34 cellular contexts compared by ENCODE assay signal in the genomic region with DNA sequence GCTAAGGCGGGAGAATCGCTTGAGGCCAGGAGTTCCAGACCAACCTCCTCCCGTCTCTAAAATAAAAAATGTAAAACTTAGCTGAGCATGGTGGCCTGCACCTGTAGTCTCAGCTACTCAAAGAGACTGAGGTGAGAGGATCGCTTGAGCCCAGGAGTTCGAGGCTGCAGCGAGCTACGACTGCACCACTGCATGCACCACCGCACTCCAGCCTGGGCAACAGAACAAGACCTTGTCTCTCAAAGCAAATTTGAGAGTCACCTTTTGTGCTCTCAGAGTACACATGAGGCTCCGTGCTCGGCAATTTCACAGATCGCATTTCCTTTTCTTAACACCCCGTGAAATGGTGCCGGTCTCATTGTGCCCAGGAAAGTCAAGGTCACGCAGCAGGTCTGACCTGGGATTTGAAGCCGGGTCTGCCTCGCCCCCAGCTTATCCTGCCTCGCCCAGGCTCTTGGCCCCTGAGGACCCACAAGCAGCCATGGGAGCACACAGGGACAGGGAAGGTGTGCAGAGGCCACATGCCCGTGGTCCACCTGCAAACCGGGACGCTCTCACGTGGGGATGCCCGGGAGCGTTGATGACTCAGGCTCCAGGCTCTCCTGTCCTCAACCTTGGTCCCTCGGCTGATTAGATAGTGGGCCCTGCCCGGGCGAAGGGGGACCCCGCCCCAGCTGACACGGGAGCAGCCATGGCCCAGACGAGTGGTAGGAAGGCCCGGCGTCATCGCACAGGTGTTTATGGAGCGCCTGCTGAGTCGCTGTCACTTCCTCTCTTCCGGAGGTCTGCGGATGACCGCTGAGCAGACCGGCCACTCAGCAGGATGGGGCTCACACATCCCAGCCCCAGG. TPM values are rescaled to one million over a fixed set of nuclear protein-coding genes. Genes with fewer than 3 reads are reported as not detected.
A peak's percentile ranks its signal among the peaks of the same experiment; 100 is the strongest.
DNase-seq lines count a peak whose midpoint lies in the region; ATAC-seq, FAIRE-seq and TF ChIP-seq lines count a peak whose summit lies in the region.
"Had no signal": no experiment of that assay in that cellular context is flagged by ENCODE, and none has a peak within 500 bp of the region (broad histone marks: within the 10 kb centered on the region; RNA-seq: fewer than 3 reads in every experiment).

No MANE protein-coding gene starts in this region.

- H4K8ac ChIP-seq in H1 (ENCODE audit: extremely low read depth, insufficient read depth, low read length) = peak overlapping the region; percentile 74; the same call in 1 of the 2 replicates
- H4K8ac ChIP-seq in neuronal stem cell (ENCODE audit: low read depth, low read length) = no peak overlapping the region

- H3K23me2 ChIP-seq in H1 (ENCODE audit: low read depth, low read length) = peaks cover 12% of the 10 kb centered on the region; the same call in 1 of the 2 replicates

- TF ChIP-seq RAD21 in H1 (IDR thresholded peaks at IDR 0.05 in 1 of 2, conservative IDR thresholded peaks at IDR 0.05 in 1 of 2; ENCODE audit: low read depth in 2 of 2, low read length in 2 of 2) = no peak

- H2BK120ac ChIP-seq in H1 (replicated peaks; ENCODE audit: low read depth, low read length) (no peak overlapping the region), neuronal stem cell (ENCODE audit: low read depth, low read length) (no peak overlapping the region)

- H3K9me2 ChIP-seq in DOHH2 (replicated peaks; ENCODE audit: control insufficient read depth, low read length) = no peaks in the 10 kb centered on the region
- H3K9me2 ChIP-seq in PC-3 (replicated peaks; ENCODE audit: low read length) = no peaks in the 10 kb centered on the region

- H3K56ac ChIP-seq in H1 (replicated peaks; ENCODE audit: insufficient read length, low read depth, low read length) = no peak overlapping the region

- no peaks in the 10 kb centered on the region for H3K4me1 Mint-ChIP-seq in osteocyte (ENCODE audit: unreplicated experiment)

- H3K18ac ChIP-seq in H1 (ENCODE audit: extremely low read depth, low read length) = no peak overlapping the region
- H3K18ac ChIP-seq in neuronal stem cell (ENCODE audit: low read length) = peak overlapping the region; percentile 21

- TF ChIP-seq CTCF in DOHH2 (IDR thresholded peaks at IDR 0.05; ENCODE audit: low read depth, low read length, poor library complexity, severe bottlenecking) (no peak), PC-3 (conservative IDR thresholded peaks at IDR 0.05; ENCODE audit: low read depth, low read length) (no peak), H1 (IDR thresholded peaks at IDR 0.05; ENCODE audit: control extremely low read depth in 1 of 3, insufficient read depth in 1 of 3, low read depth in 1 of 3, low read length in 3 of 3) (no peak), osteocyte (IDR thresholded peaks at IDR 0.05) (no peak)

- H3K4ac ChIP-seq in H1 (replicated peaks; ENCODE audit: insufficient read length, low read depth, low read length) = no peak overlapping the region
- H3K4ac ChIP-seq in neuronal stem cell (ENCODE audit: low read length) = no peak overlapping the region

- 0 out of 2 replicates have a peak overlapping the region, but pooled peaks have one; percentile 44 for H2BK12ac ChIP-seq in H1 (ENCODE audit: low read depth, low read length)
- no peak overlapping the region for H2BK12ac ChIP-seq in neuronal stem cell (ENCODE audit: low read length)

- H2BK15ac ChIP-seq in H1 (ENCODE audit: low read length) (no peak overlapping the region), neuronal stem cell (ENCODE audit: low read length) (no peak overlapping the region)

- POLR2A ChIA-PET in PC-3 (lab: Charles Lee; ENCODE audit: unreplicated experiment) = no interaction called here
- POLR2A ChIA-PET in H1 (lab: Charles Lee; ENCODE audit: partially characterized antibody) = interaction anchor here (0.6 to 3.0 kb wide), 4 partner anchors 10 to 187 kb away, joined by 3 to 18 read pairs (median 4); a partner anchor contains a TSS

- H2AK5ac ChIP-seq in H1 (ENCODE audit: low read depth, low read length) (no peak overlapping the region), neuronal stem cell (ENCODE audit: low read depth, low read length) (peak overlapping the region; percentile 56)

- no peak overlapping the region for H3K23ac ChIP-seq in H1 (ENCODE audit: insufficient read length)
- no peak overlapping the region for H3K23ac ChIP-seq in neuronal stem cell (ENCODE audit: low read depth, low read length, poor library complexity)

- WGBS in H1 (ENCODE audit: extremely low coverage in 1 of 2, insufficient coverage in 1 of 2, insufficient read length in 1 of 2, insufficient replicate concordance in 2 of 2, low coverage in 1 of 2, low lambda C conversion rate in 2 of 2, missing lambda C conversion rate in 1 of 2), 2 experiments = 87% methylated on average over 37 of the region's 38 CpGs; no CpG with 5 or more reads in 1 of the 2 experiments
- no CpG with 5 or more reads among the region's 38 CpGs for WGBS in neuronal stem cell (ENCODE audit: extremely low coverage in 2 of 2, insufficient read length in 2 of 2, insufficient replicate concordance in 1 of 2), 2 donors

- no peak for ATAC-seq in PC-3
- no peak for ATAC-seq in GM19324 (IDR thresholded peaks at IDR 0.05; ENCODE audit: low FRiP score, unreplicated experiment)
- ATAC-seq in HG03135 (IDR thresholded peaks at IDR 0.05; ENCODE audit: unreplicated experiment) = no peak
- ATAC-seq: effector memory CD8-positive, alpha-beta T cell; esophagus mucosa; heart right ventricle; left cardiac atrium; stimulated activated naive B cell treated with anti-CD40 and anti-IgM and Interleukin-4, amounts not matched to agents 10 μg/mL and 1 μg/mL and 100 μg/mL, for 72 hours had no signal

- H3K4me1 ChIP-seq in DOHH2 (ENCODE audit: control insufficient read depth, low read length) (peaks cover 42% of the 10 kb centered on the region), PC-3 (ENCODE audit: insufficient read depth, low read length) (no peaks in the 10 kb centered on the region), H1 (replicated peaks in 1 of 4; ENCODE audit: control insufficient read depth in 3 of 4, insufficient read depth in 4 of 4, low read length in 3 of 4) (peaks cover 0 to 7% (median 5%) of the 10 kb centered on the region in 4 experiments; a peak in 6 of 7 replicates), neuronal stem cell (ENCODE audit: control insufficient read depth in 2 of 2, insufficient read depth in 1 of 2, low read depth in 1 of 2, low read length in 2 of 2) (peaks cover 2 to 6% of the 10 kb centered on the region in 2 donors)
- H3K4me1 ChIP-seq: breast epithelium, HAP-1, sigmoid colon, suprapubic skin had no signal

- H4K91ac ChIP-seq in H1 (replicated peaks; ENCODE audit: insufficient read length, low read length) (no peak overlapping the region), neuronal stem cell (ENCODE audit: low read depth, low read length, poor library complexity) (no peak overlapping the region)

- H3K9ac ChIP-seq in PC-3 (ENCODE audit: low read length) (no peak overlapping the region), H1 (replicated peaks in 1 of 4; ENCODE audit: extremely low read depth in 1 of 4, low read depth in 3 of 4, low read length in 3 of 4) (no peak overlapping the region; a peak in 1 of 7 replicates), neuronal stem cell (ENCODE audit: low read depth, low read length, poor library complexity) (no peak overlapping the region)

- peak overlapping the region; percentile 59 for H3K4me3 ChIP-seq in DOHH2 (ENCODE audit: low read length)
- no peak overlapping the region for H3K4me3 ChIP-seq in PC-3 (ENCODE audit: low read length)
- H3K4me3 ChIP-seq in H1 (ENCODE audit: extremely low read depth in 1 of 4, insufficient read depth in 2 of 4, low read depth in 3 of 4, low read length in 4 of 4) = no peak overlapping the region
- no peak overlapping the region for H3K4me3 ChIP-seq in neuronal stem cell (ENCODE audit: low read length in 2 of 2)
- H3K4me3 ChIP-seq: HAP-1, heart right ventricle, sigmoid colon, suprapubic skin had no signal

- no peaks in the 10 kb centered on the region for H3K36me3 Mint-ChIP-seq in osteocyte (ENCODE audit: unreplicated experiment)
- H3K36me3 Mint-ChIP-seq: activated CD4-positive, alpha-beta memory T cell treated with anti-CD3 and anti-CD28 coated beads for 36 hours; CD14-positive monocyte; IgD-negative memory B cell; stimulated activated naive B cell treated with anti-CD40 and anti-IgM and Interleukin-4, amounts not matched to agents 10 μg/mL and 1 μg/mL and 100 μg/mL, for 72 hours had no signal

- TF ChIP-seq POLR2A in H1 (IDR thresholded peaks at IDR 0.05; ENCODE audit: control extremely low read depth in 1 of 2, low read depth in 2 of 2, low read length in 2 of 2) = no peak

- no peak overlapping the region for H3K14ac ChIP-seq in H1 (ENCODE audit: insufficient read length)
- no peak overlapping the region for H3K14ac ChIP-seq in neuronal stem cell (ENCODE audit: low read length)

- H3K9me3 ChIP-seq in DOHH2 (ENCODE audit: control insufficient read depth, insufficient read depth, low read length) = no peaks in the 10 kb centered on the region
- no peaks in the 10 kb centered on the region for H3K9me3 ChIP-seq in PC-3 (ENCODE audit: low read length)
- no peaks in the 10 kb centered on the region for H3K9me3 ChIP-seq in H1 (ENCODE audit: insufficient read depth in 2 of 2, low read depth in 1 of 2, low read length in 1 of 2)
- H3K9me3 ChIP-seq in neuronal stem cell (replicated peaks in 1 of 2; ENCODE audit: control insufficient read depth in 2 of 2, insufficient read depth in 1 of 2, low read depth in 1 of 2, low read length in 2 of 2) = no peaks in the 10 kb centered on the region
- H3K9me3 ChIP-seq: breast epithelium, HAP-1, heart right ventricle, sigmoid colon, suprapubic skin had no signal

- H3K79me1 ChIP-seq in H1 (ENCODE audit: low read depth, low read length) (no peaks in the 10 kb centered on the region), neuronal stem cell (ENCODE audit: low read depth, low read length) (no peaks in the 10 kb centered on the region)

- H2BK5ac ChIP-seq in H1 (ENCODE audit: low read depth, low read length) (no peak overlapping the region), neuronal stem cell (ENCODE audit: low read length) (no peak overlapping the region)

- intact Hi-C loops in PC-3 (cut with micrococcal nuclease) = no loop called here

- peak overlapping the region; percentile 61 for H3K4me2 ChIP-seq in DOHH2 (ENCODE audit: low read length)
- peak overlapping the region; percentile 97; the same call in 1 of the 2 replicates for H3K4me2 ChIP-seq in PC-3 (ENCODE audit: low read length)
- peak overlapping the region in 1 of 2 experiments; percentile 46; a peak in 1 of 4 replicates for H3K4me2 ChIP-seq in H1 (ENCODE audit: insufficient read depth in 1 of 2, low read depth in 2 of 2, low read length in 2 of 2)
- H3K4me2 ChIP-seq in neuronal stem cell (ENCODE audit: insufficient read depth, low read length, poor library complexity, severe bottlenecking) = no peak overlapping the region

- no peak overlapping the region for H3K27ac Mint-ChIP-seq in osteocyte (ENCODE audit: unreplicated experiment)
- H3K27ac Mint-ChIP-seq: activated CD4-positive, alpha-beta memory T cell treated with anti-CD3 and anti-CD28 coated beads for 36 hours; activated naive CD4-positive, alpha-beta T cell treated with anti-CD3 and anti-CD28 coated beads for 36 hours; activated T-helper 1 cell treated with anti-CD3 and anti-CD28 coated beads, Interleukin-12 subunit alpha, Interleukin-12 subunit beta, Interleukin-2, Interleukin-4 antibody, amounts not matched to agents 30 ng/mL and 10 ng/mL and 1 ng/mL, durations not matched to agents 14 hours and 24 hours and 36 hours; CD14-positive monocyte; effector memory CD8-positive, alpha-beta T cell; IgD-negative memory B cell; progenitor cell of endocrine pancreas; stimulated activated naive B cell treated with anti-CD40 and anti-IgM and Interleukin-4, amounts not matched to agents 10 μg/mL and 1 μg/mL and 100 μg/mL, for 72 hours had no signal

- peaks cover 9% of the 10 kb centered on the region for H3K27me3 Mint-ChIP-seq in osteocyte (ENCODE audit: unreplicated experiment)
- H3K27me3 Mint-ChIP-seq: effector memory CD8-positive, alpha-beta T cell had no signal

- H4K5ac ChIP-seq in H1 (ENCODE audit: insufficient read length, low read depth, low read length) = peak overlapping the region; percentile 27

- CTCF ChIA-PET in PC-3 (lab: Charles Lee) = no interaction called here
- CTCF ChIA-PET in H1 (lab: Charles Lee; ENCODE audit: partially characterized antibody) = interaction anchor here (0.6 to 8.4 kb wide), 7 partner anchors 10 to 1520 kb away, joined by 3 to 97 read pairs (median 3); no protein-coding TSS in a partner anchor

- peak overlapping the region; percentile 9; the same call in 1 of the 2 replicates for H2BK20ac ChIP-seq in H1 (ENCODE audit: low read length)

- no peak for TF ChIP-seq EP300 in H1 (IDR thresholded peaks at IDR 0.05; ENCODE audit: borderline replicate concordance in 1 of 2, low read depth in 2 of 2, low read length in 2 of 2)

- H3K27ac ChIP-seq in DOHH2 (ENCODE audit: low read depth, low read length) (peak overlapping the region; percentile 82), PC-3 (ENCODE audit: low read length) (no peak overlapping the region), H1 (ENCODE audit: low read depth, low read length) (no peak overlapping the region), neuronal stem cell (replicated peaks; ENCODE audit: low read length) (no peak overlapping the region)
- H3K27ac ChIP-seq: breast epithelium, heart right ventricle, sigmoid colon, suprapubic skin had no signal

- H3K4me3 Mint-ChIP-seq in osteocyte (ENCODE audit: unreplicated experiment) = no peak overlapping the region
- H3K4me3 Mint-ChIP-seq: activated CD4-positive, alpha-beta memory T cell treated with anti-CD3 and anti-CD28 coated beads for 36 hours; activated naive CD4-positive, alpha-beta T cell treated with anti-CD3 and anti-CD28 coated beads for 36 hours; activated T-helper 1 cell treated with anti-CD3 and anti-CD28 coated beads, Interleukin-12 subunit alpha, Interleukin-12 subunit beta, Interleukin-2, Interleukin-4 antibody, amounts not matched to agents 30 ng/mL and 10 ng/mL and 1 ng/mL, durations not matched to agents 14 hours and 24 hours and 36 hours; CD14-positive monocyte; effector memory CD8-positive, alpha-beta T cell had no signal

- H3K79me2 ChIP-seq in DOHH2 (ENCODE audit: control insufficient read depth, low read length) (no peaks in the 10 kb centered on the region), PC-3 (ENCODE audit: low read length) (no peaks in the 10 kb centered on the region), H1 (ENCODE audit: control insufficient read depth in 1 of 2, insufficient read depth in 2 of 2, low read length in 2 of 2) (no peaks in the 10 kb centered on the region)

- H3K36me3 ChIP-seq in DOHH2 (ENCODE audit: control insufficient read depth, low read length) (no peaks in the 10 kb centered on the region), PC-3 (ENCODE audit: low read depth, low read length) (no peaks in the 10 kb centered on the region), H1 (ENCODE audit: control insufficient read depth in 2 of 4, insufficient read depth in 4 of 4, low read length in 3 of 4) (no peaks in the 10 kb centered on the region), neuronal stem cell (replicated peaks in 1 of 2; ENCODE audit: control insufficient read depth in 2 of 2, insufficient read depth in 2 of 2, low read length in 2 of 2) (no peaks in the 10 kb centered on the region)
- H3K36me3 ChIP-seq: breast epithelium, HAP-1, heart right ventricle, sigmoid colon, suprapubic skin had no signal

- DNase-seq in PC-3 (no peak), H1 (ENCODE audit: low read depth in 1 of 2, low spot score in 2 of 2) (no peak), neuronal stem cell (ENCODE audit: low spot score) (no peak), osteocyte (ENCODE audit: extremely low spot score, unreplicated experiment) (no peak), LoVo (ENCODE audit: low spot score) (no peak)
- DNase-seq: activated CD4-positive, alpha-beta memory T cell treated with anti-CD3 and anti-CD28 coated beads for 36 hours; activated CD8-positive, alpha-beta memory T cell treated with anti-CD3 and anti-CD28 coated beads, Interleukin-2, amount 50 U/mL, for 4 hours; activated naive CD4-positive, alpha-beta T cell treated with anti-CD3 and anti-CD28 coated beads for 36 hours; amygdala; effector memory CD8-positive, alpha-beta T cell; EL; foreskin fibroblast; heart right ventricle; left cardiac atrium; NCI-H2107; NCI-H446 treated with DMSO at 0.1 percent for 48 hours; sigmoid colon; stimulated activated naive B cell treated with anti-CD40 and anti-IgM and Interleukin-4, amounts not matched to agents 10 μg/mL and 1 μg/mL and 100 μg/mL, for 72 hours had no signal

- FAIRE-seq in H1 (lab: Jason Lieb, UNC) = no peak
- FAIRE-seq: D721Med, GM12892 had no signal

- BruUV-seq in PC-3 (replicated peaks; lab: Mats Ljungman, UMichigan) = no TSS peak

- H3K9me3 Mint-ChIP-seq in osteocyte (ENCODE audit: unreplicated experiment) = no peaks in the 10 kb centered on the region
- H3K9me3 Mint-ChIP-seq: activated CD4-positive, alpha-beta memory T cell treated with anti-CD3 and anti-CD28 coated beads for 36 hours; activated naive CD4-positive, alpha-beta T cell treated with anti-CD3 and anti-CD28 coated beads for 36 hours; activated T-helper 1 cell treated with anti-CD3 and anti-CD28 coated beads, Interleukin-12 subunit alpha, Interleukin-12 subunit beta, Interleukin-2, Interleukin-4 antibody, amounts not matched to agents 30 ng/mL and 10 ng/mL and 1 ng/mL, durations not matched to agents 14 hours and 24 hours and 36 hours; effector memory CD8-positive, alpha-beta T cell; IgD-negative memory B cell had no signal

- H4K20me1 ChIP-seq in DOHH2 (ENCODE audit: control insufficient read depth, insufficient read depth, low read depth, low read length) = no peaks in the 10 kb centered on the region
- H4K20me1 ChIP-seq in PC-3 (ENCODE audit: low read length) = no peaks in the 10 kb centered on the region
- peaks cover 0 to 3% of the 10 kb centered on the region in 2 experiments for H4K20me1 ChIP-seq in H1 (replicated peaks in 1 of 2; ENCODE audit: control insufficient read depth in 1 of 2, insufficient read depth in 2 of 2, low read length in 2 of 2)

- H2AFZ ChIP-seq in PC-3 (ENCODE audit: low read length) (no peak overlapping the region), H1 (ENCODE audit: low read length) (no peak overlapping the region), neuronal stem cell (ENCODE audit: low read length) (no peak overlapping the region)

- H3K27me3 ChIP-seq in DOHH2 (ENCODE audit: control insufficient read depth, low read length) (no peaks in the 10 kb centered on the region), PC-3 (ENCODE audit: low read length) (no peaks in the 10 kb centered on the region), H1 (replicated peaks in 1 of 4; ENCODE audit: control insufficient read depth in 3 of 4, extremely low read depth in 1 of 4, insufficient read depth in 3 of 4, low read length in 3 of 4) (0 out of 7 replicates have a peak, but pooled peaks cover 0 to 4% (median 0%) of the 10 kb centered on the region in 4 experiments), neuronal stem cell (ENCODE audit: control insufficient read depth in 3 of 3, insufficient read depth in 3 of 3, low read depth in 1 of 3, low read length in 3 of 3) (peaks cover 0 to 30% (median 2%) of the 10 kb centered on the region in 3 experiments)

- H3F3A ChIP-seq in DOHH2 (ENCODE audit: control insufficient read depth, insufficient read depth) (peaks cover 12% of the 10 kb centered on the region), PC-3 (ENCODE audit: low read length, unreplicated experiment) (no peaks in the 10 kb centered on the region)

RNA-seq across cellular contexts. Expression of a gene that starts 1.1 kb away (rescaled TPM):
- total RNA-seq in PC-3 (2014; rRNA removed) = 0.36 and 0.69 TPM in 2 replicates
- total RNA-seq in H1 (2021; fragmentation: NEBNext Ultra II Directional; extraction: Animal tissue kit (Norgen Biotek cat#: 25700)) = 3.3 and 3.8 TPM in 2 replicates
- 4.5 and 7.4 TPM in 2 replicates for polyA plus RNA-seq in H1 (2011; rRNA removed)
- polyA plus RNA-seq in H1 (2011; cell fraction: cytosol; rRNA removed) = 8.6 TPM
- 5.1 TPM for polyA plus RNA-seq in H1 (2011; cell fraction: nucleus; rRNA removed)
- polyA plus RNA-seq in H1 (2012, experiment 1 of 2) = 5.1 to 7.6 TPM (median 7.3 TPM) in 4 replicates
- polyA plus RNA-seq in H1 (2012, experiment 2 of 2) = 9.2 TPM
- polyA plus RNA-seq in H1 (2013, experiment 1 of 2) = 9.3 TPM
- polyA plus RNA-seq in H1 (2013, experiment 2 of 2) = 8.5 TPM
- polyA minus RNA-seq in H1 (2011; rRNA and poly(A)+ RNA removed) = 1.1 and 3.4 TPM in 2 replicates
- not detected for polyA minus RNA-seq in H1 (2011; cell fraction: cytosol; rRNA and poly(A)+ RNA removed)
- polyA minus RNA-seq in H1 (2011; cell fraction: nucleus; rRNA and poly(A)+ RNA removed) = 2.8 TPM
- 1.5 TPM for polyA plus RNA-seq in neuronal stem cell (2013, experiment 1 of 2)
- polyA plus RNA-seq in neuronal stem cell (2013, experiment 2 of 2) = 1.3 TPM
- not detected in 2 replicates for total RNA-seq in osteocyte
- total RNA-seq: activated CD4-positive, alpha-beta memory T cell treated with anti-CD3 and anti-CD28 coated beads for 36 hours; activated T-helper 1 cell treated with anti-CD3 and anti-CD28 coated beads, Interleukin-12 subunit alpha, Interleukin-12 subunit beta, Interleukin-2, Interleukin-4 antibody, amounts not matched to agents 30 ng/mL and 10 ng/mL and 1 ng/mL, durations not matched to agents 14 hours and 24 hours and 36 hours; esophagus mucosa; heart right ventricle; left cardiac atrium; lung microvascular endothelial cell; MCF 10A; sigmoid colon; urinary bladder had no signal
- polyA plus RNA-seq: heart right ventricle, IgD-negative memory B cell, urinary bladder had no signal

RNA-seq across cellular contexts. Expression of a gene that starts 1.8 kb away (rescaled TPM):
- total RNA-seq in PC-3 (2014; rRNA removed) (not detected in 2 replicates), osteocyte (not detected in 2 replicates)
- total RNA-seq in H1 (2021; fragmentation: NEBNext Ultra II Directional; extraction: Animal tissue kit (Norgen Biotek cat#: 25700)) = not detected in 2 replicates
- not detected in 2 replicates for polyA plus RNA-seq in H1 (2011; rRNA removed)
- polyA plus RNA-seq in H1 (2011; cell fraction: cytosol; rRNA removed) = not detected
- polyA plus RNA-seq in H1 (2011; cell fraction: nucleus; rRNA removed) = not detected
- polyA plus RNA-seq in H1 (2012, experiment 1 of 2) = not detected in 4 replicates
- not detected for polyA plus RNA-seq in H1 (2012, experiment 2 of 2)
- polyA plus RNA-seq in H1 (2013, experiment 1 of 2) = not detected
- polyA plus RNA-seq in H1 (2013, experiment 2 of 2) = not detected
- polyA minus RNA-seq in H1 (2011; rRNA and poly(A)+ RNA removed) = not detected in 2 replicates
- polyA minus RNA-seq in H1 (2011; cell fraction: cytosol; rRNA and poly(A)+ RNA removed) = not detected
- polyA minus RNA-seq in H1 (2011; cell fraction: nucleus; rRNA and poly(A)+ RNA removed) = not detected
- not detected for polyA plus RNA-seq in neuronal stem cell (2013, experiment 1 of 2)
- not detected for polyA plus RNA-seq in neuronal stem cell (2013, experiment 2 of 2)
- total RNA-seq: activated CD4-positive, alpha-beta memory T cell treated with anti-CD3 and anti-CD28 coated beads for 36 hours; activated naive CD4-positive, alpha-beta T cell treated with anti-CD3 and anti-CD28 coated beads for 36 hours; activated T-helper 1 cell treated with anti-CD3 and anti-CD28 coated beads, Interleukin-12 subunit alpha, Interleukin-12 subunit beta, Interleukin-2, Interleukin-4 antibody, amounts not matched to agents 30 ng/mL and 10 ng/mL and 1 ng/mL, durations not matched to agents 14 hours and 24 hours and 36 hours; breast epithelium; esophagus mucosa; heart right ventricle; left cardiac atrium; lung microvascular endothelial cell; MCF 10A; progenitor cell of endocrine pancreas; sigmoid colon; suprapubic skin; urinary bladder had no signal
- polyA plus RNA-seq: CD14-positive monocyte, heart right ventricle, IgD-negative memory B cell, urinary bladder had no signal

RNA-seq across cellular contexts. Expression of a gene that starts 19.0 kb away (rescaled TPM):
- total RNA-seq in PC-3 (2014; rRNA removed) (51.4 and 58.3 TPM in 2 replicates), osteocyte (10.0 and 10.8 TPM in 2 replicates)
- 17.7 and 19.1 TPM in 2 replicates for total RNA-seq in H1 (2021; fragmentation: NEBNext Ultra II Directional; extraction: Animal tissue kit (Norgen Biotek cat#: 25700))
- polyA plus RNA-seq in H1 (2011; rRNA removed) = 7.3 and 12.7 TPM in 2 replicates
- polyA plus RNA-seq in H1 (2011; cell fraction: cytosol; rRNA removed) = 15.9 TPM
- 11.2 TPM for polyA plus RNA-seq in H1 (2011; cell fraction: nucleus; rRNA removed)
- 10.4 to 19.5 TPM (median 17.7 TPM) in 4 replicates for polyA plus RNA-seq in H1 (2012, experiment 1 of 2)
- 10.3 TPM for polyA plus RNA-seq in H1 (2012, experiment 2 of 2)
- polyA plus RNA-seq in H1 (2013, experiment 1 of 2) = 5.3 TPM
- 5.6 TPM for polyA plus RNA-seq in H1 (2013, experiment 2 of 2)
- polyA minus RNA-seq in H1 (2011; rRNA and poly(A)+ RNA removed) = 2.0 and 2.4 TPM in 2 replicates
- 8.9 TPM for polyA minus RNA-seq in H1 (2011; cell fraction: cytosol; rRNA and poly(A)+ RNA removed)
- polyA minus RNA-seq in H1 (2011; cell fraction: nucleus; rRNA and poly(A)+ RNA removed) = 8.9 TPM
- polyA plus RNA-seq in neuronal stem cell (2013, experiment 1 of 2) = 3.9 TPM
- 3.7 TPM for polyA plus RNA-seq in neuronal stem cell (2013, experiment 2 of 2)

RNA-seq across cellular contexts. Expression of a gene that starts 24.6 kb away (rescaled TPM):
- 53.6 and 77.9 TPM in 2 replicates for total RNA-seq in PC-3 (2014; rRNA removed)
- total RNA-seq in H1 (2021; fragmentation: NEBNext Ultra II Directional; extraction: Animal tissue kit (Norgen Biotek cat#: 25700)) = 35.5 and 36.9 TPM in 2 replicates
- 21.6 and 35.0 TPM in 2 replicates for polyA plus RNA-seq in H1 (2011; rRNA removed)
- 24.1 TPM for polyA plus RNA-seq in H1 (2011; cell fraction: cytosol; rRNA removed)
- polyA plus RNA-seq in H1 (2011; cell fraction: nucleus; rRNA removed) = 109 TPM
- 26.5 to 36.4 TPM (median 30.8 TPM) in 4 replicates for polyA plus RNA-seq in H1 (2012, experiment 1 of 2)
- polyA plus RNA-seq in H1 (2012, experiment 2 of 2) = 19.9 TPM
- polyA plus RNA-seq in H1 (2013, experiment 1 of 2) = 21.4 TPM
- polyA plus RNA-seq in H1 (2013, experiment 2 of 2) = 20.2 TPM
- 20.4 and 21.5 TPM in 2 replicates for polyA minus RNA-seq in H1 (2011; rRNA and poly(A)+ RNA removed)
- 32.5 TPM for polyA minus RNA-seq in H1 (2011; cell fraction: cytosol; rRNA and poly(A)+ RNA removed)
- polyA minus RNA-seq in H1 (2011; cell fraction: nucleus; rRNA and poly(A)+ RNA removed) = 35.9 TPM
- polyA plus RNA-seq in neuronal stem cell (2013, experiment 1 of 2) = 41.4 TPM
- polyA plus RNA-seq in neuronal stem cell (2013, experiment 2 of 2) = 37.0 TPM
- total RNA-seq in osteocyte = 45.3 and 49.5 TPM in 2 replicates

RNA-seq across cellular contexts. Expression of a gene that starts 57.5 kb away (rescaled TPM):
- total RNA-seq in PC-3 (2014; rRNA removed) = not detected in 2 replicates
- 1.0 and 1.1 TPM in 2 replicates for total RNA-seq in H1 (2021; fragmentation: NEBNext Ultra II Directional; extraction: Animal tissue kit (Norgen Biotek cat#: 25700))
- 0.49 TPM in 1 of 2 replicates, not detected in the other for polyA plus RNA-seq in H1 (2011; rRNA removed)
- polyA plus RNA-seq in H1 (2011; cell fraction: cytosol; rRNA removed) = 0.34 TPM
- 6.0 TPM for polyA plus RNA-seq in H1 (2011; cell fraction: nucleus; rRNA removed)
- 0.94 to 2.2 TPM (median 1.6 TPM) in 3 of 4 replicates, not detected in the other for polyA plus RNA-seq in H1 (2012, experiment 1 of 2)
- 1.3 TPM for polyA plus RNA-seq in H1 (2012, experiment 2 of 2)
- 0.45 TPM for polyA plus RNA-seq in H1 (2013, experiment 1 of 2)
- 0.17 TPM for polyA plus RNA-seq in H1 (2013, experiment 2 of 2)
- polyA minus RNA-seq in H1 (2011; rRNA and poly(A)+ RNA removed) = 0.32 TPM in 1 of 2 replicates, not detected in the other
- polyA minus RNA-seq in H1 (2011; cell fraction: cytosol; rRNA and poly(A)+ RNA removed) = not detected
- polyA minus RNA-seq in H1 (2011; cell fraction: nucleus; rRNA and poly(A)+ RNA removed) = not detected
- 0.07 TPM for polyA plus RNA-seq in neuronal stem cell (2013, experiment 1 of 2)
- polyA plus RNA-seq in neuronal stem cell (2013, experiment 2 of 2) = 0.07 TPM
- 0.73 and 0.97 TPM in 2 replicates for total RNA-seq in osteocyte
- total RNA-seq: lung microvascular endothelial cell, urinary bladder had no signal
- polyA plus RNA-seq: CD14-positive monocyte, IgD-negative memory B cell had no signal
